21 cellular contexts compared by ENCODE assay signal in genomic region chr15:39509941-39510845, GRCh38.
A peak's percentile ranks its signal among the peaks of the same experiment; 100 is the strongest.
DNase-seq lines count a peak whose midpoint lies in the region; ATAC-seq and TF ChIP-seq lines count a peak whose summit lies in the region.
"Had no signal": no experiment of that assay in that cellular context is flagged by ENCODE, and none has a peak within 500 bp of the region (broad histone marks: within the 10 kb centered on the region; RNA-seq: fewer than 3 reads in every experiment).

No MANE protein-coding gene starts in this region.

- no peak for ATAC-seq in WTC11
- ATAC-seq: activated T-cell treated with anti-CD3 and anti-CD28 coated beads, Interleukin-2, amount 50 U/mL, for 72 hours; stimulated activated naive B cell treated with anti-CD40 and anti-IgM and Interleukin-4, amounts not matched to agents 10 μg/mL and 1 μg/mL and 100 μg/mL, for 72 hours had no signal

- H3K9me3 ChIP-seq in SJCRH30 (replicated peaks) (no peaks in the 10 kb centered on the region), left ventricle myocardium inferior (replicated peaks) (peaks cover 11% of the 10 kb centered on the region), skeletal muscle satellite cell (replicated peaks; ENCODE audit: low read length) (no peaks in the 10 kb centered on the region)
- H3K9me3 ChIP-seq: thyroid gland had no signal

- TF ChIP-seq CTCF in left ventricle myocardium inferior (IDR thresholded peaks at IDR 0.05; ENCODE audit: borderline replicate concordance) (no peak), WTC11 (IDR thresholded peaks at IDR 0.05) (no peak), GM20000 (IDR thresholded peaks at IDR 0.05; ENCODE audit: extremely low read depth, missing control alignments) (no peak)

- H3K9ac ChIP-seq in skeletal muscle satellite cell (ENCODE audit: low read depth, low read length), result peak overlapping the region; percentile 40
- H3K9ac ChIP-seq: parathyroid adenoma had no signal

- peaks cover 15% of the 10 kb centered on the region for H3K9me3 Mint-ChIP-seq in WTC11
- peaks cover 2% of the 10 kb centered on the region for H3K9me3 Mint-ChIP-seq in activated naive CD4-positive, alpha-beta T cell treated with anti-CD3 and anti-CD28 coated beads for 36 hours

- H3K4me1 ChIP-seq in SJCRH30, result peaks cover 20% of the 10 kb centered on the region
- H3K4me1 ChIP-seq in left ventricle myocardium inferior, result peaks cover 28% of the 10 kb centered on the region
- H3K4me1 ChIP-seq in skeletal muscle satellite cell (ENCODE audit: control insufficient read depth, insufficient read depth, low read length), result peaks cover 23% of the 10 kb centered on the region
- H3K4me1 ChIP-seq: parathyroid adenoma, thyroid gland had no signal

- CTCF ChIA-PET in WTC11 (lab: Charles Lee), result interaction anchor here (1.2 kb wide), 1 partner anchor 70 kb away, joined by 3 read pairs; no protein-coding TSS in a partner anchor
- CTCF ChIA-PET in activated naive CD4-positive, alpha-beta T cell treated with anti-CD3 and anti-CD28 coated beads for 36 hours (lab: Charles Lee), result no interaction called here

- POLR2A ChIA-PET in WTC11 (lab: Charles Lee), result no interaction called here

- DNase-seq in HT1080 (ENCODE audit: low read depth), result peak; percentile 21
- DNase-seq in SJCRH30, result peak; percentile 58 to 60
- DNase-seq in left ventricle myocardium inferior, result peak; percentile 60
- no peak for DNase-seq in WTC11 (ENCODE audit: low spot score)
- DNase-seq in activated naive CD4-positive, alpha-beta T cell treated with anti-CD3 and anti-CD28 coated beads for 36 hours, result no peak
- no peak for DNase-seq in GM20000 (ENCODE audit: low spot score)
- DNase-seq: activated T-cell treated with anti-CD3 and anti-CD28 coated beads, Interleukin-2, amount 50 U/mL, for 72 hours; CD4-positive, CD25-positive, alpha-beta regulatory T cell; esophagus squamous epithelium; NCI-H1694 treated with DMSO at 0.1 percent for 48 hours; NCI-H774; SHP77 treated with DMSO at 0.1 percent for 48 hours; stimulated activated CD4-positive, alpha-beta T cell treated with anti-CD3 and anti-CD28 coated beads, Interleukin-2, amount 100 ng/mL, for 24 hours; stimulated activated naive B cell treated with anti-CD40 and anti-IgM and Interleukin-4, amounts not matched to agents 10 μg/mL and 1 μg/mL and 100 μg/mL, for 72 hours; T-helper 1 cell; thyroid gland had no signal

- H3K4me3 ChIP-seq in SJCRH30, result no peak overlapping the region
- H3K4me3 ChIP-seq in left ventricle myocardium inferior, result no peak overlapping the region
- no peak overlapping the region for H3K4me3 ChIP-seq in skeletal muscle satellite cell (ENCODE audit: low read length)
- H3K4me3 ChIP-seq: esophagus squamous epithelium, skin epidermis, thyroid gland had no signal

- no peak overlapping the region for H3K4me2 ChIP-seq in skeletal muscle satellite cell (ENCODE audit: low read length)

- H3K27me3 Mint-ChIP-seq in WTC11 (ENCODE audit: low read depth), result no peaks in the 10 kb centered on the region; the same call in 1 of the 2 replicates
- peaks cover 18% of the 10 kb centered on the region for H3K27me3 Mint-ChIP-seq in activated naive CD4-positive, alpha-beta T cell treated with anti-CD3 and anti-CD28 coated beads for 36 hours (ENCODE audit: low read depth)

- no peaks in the 10 kb centered on the region for H3K36me3 ChIP-seq in SJCRH30
- no peaks in the 10 kb centered on the region for H3K36me3 ChIP-seq in left ventricle myocardium inferior
- no peaks in the 10 kb centered on the region for H3K36me3 ChIP-seq in skeletal muscle satellite cell (ENCODE audit: insufficient read depth, low read length)
- H3K36me3 ChIP-seq: esophagus squamous epithelium, thyroid gland had no signal

- H3K36me3 Mint-ChIP-seq in WTC11, result peaks cover 6% of the 10 kb centered on the region; the same call in 1 of the 2 replicates
- H3K36me3 Mint-ChIP-seq in activated naive CD4-positive, alpha-beta T cell treated with anti-CD3 and anti-CD28 coated beads for 36 hours (ENCODE audit: low read depth), result no peaks in the 10 kb centered on the region
- H3K36me3 Mint-ChIP-seq: CD4-positive, CD25-positive, alpha-beta regulatory T cell; stimulated activated naive B cell treated with anti-CD40 and anti-IgM and Interleukin-4, amounts not matched to agents 10 μg/mL and 1 μg/mL and 100 μg/mL, for 72 hours had no signal

- no peaks in the 10 kb centered on the region for H3K4me1 Mint-ChIP-seq in WTC11
- no peaks in the 10 kb centered on the region for H3K4me1 Mint-ChIP-seq in activated naive CD4-positive, alpha-beta T cell treated with anti-CD3 and anti-CD28 coated beads for 36 hours (ENCODE audit: low read depth)
- H3K4me1 Mint-ChIP-seq: CD4-positive, CD25-positive, alpha-beta regulatory T cell; stimulated activated naive B cell treated with anti-CD40 and anti-IgM and Interleukin-4, amounts not matched to agents 10 μg/mL and 1 μg/mL and 100 μg/mL, for 72 hours had no signal

- no peak overlapping the region for H3K27ac Mint-ChIP-seq in WTC11
- H3K27ac Mint-ChIP-seq in activated naive CD4-positive, alpha-beta T cell treated with anti-CD3 and anti-CD28 coated beads for 36 hours, result no peak overlapping the region
- H3K27ac Mint-ChIP-seq: activated naive CD8-positive, alpha-beta T cell; activated T-cell treated with anti-CD3 and anti-CD28 coated beads, Interleukin-2, amount 50 U/mL, for 72 hours; CD4-positive, CD25-positive, alpha-beta regulatory T cell; stimulated activated naive B cell treated with anti-CD40 and anti-IgM and Interleukin-4, amounts not matched to agents 10 μg/mL and 1 μg/mL and 100 μg/mL, for 72 hours had no signal

- intact Hi-C loops in left ventricle myocardium inferior (cut with micrococcal nuclease), result no loop called here
- intact Hi-C loops in activated naive CD4-positive, alpha-beta T cell treated with anti-CD3 and anti-CD28 coated beads for 36 hours (cut with micrococcal nuclease), result no loop called here

- no peak overlapping the region for H3K4me3 Mint-ChIP-seq in WTC11
- no peak overlapping the region for H3K4me3 Mint-ChIP-seq in activated naive CD4-positive, alpha-beta T cell treated with anti-CD3 and anti-CD28 coated beads for 36 hours
- H3K4me3 Mint-ChIP-seq: activated naive CD8-positive, alpha-beta T cell; activated T-cell treated with anti-CD3 and anti-CD28 coated beads, Interleukin-2, amount 50 U/mL, for 72 hours; CD4-positive, CD25-positive, alpha-beta regulatory T cell; nephron; stimulated activated naive B cell treated with anti-CD40 and anti-IgM and Interleukin-4, amounts not matched to agents 10 μg/mL and 1 μg/mL and 100 μg/mL, for 72 hours had no signal

- H3K27me3 ChIP-seq in SJCRH30 (no peaks in the 10 kb centered on the region), left ventricle myocardium inferior (ENCODE audit: low read depth) (no peaks in the 10 kb centered on the region), skeletal muscle satellite cell (ENCODE audit: control insufficient read depth, insufficient read depth, low read length) (no peaks in the 10 kb centered on the region)
- H3K27me3 ChIP-seq: esophagus squamous epithelium, thyroid gland had no signal

- H3K27ac ChIP-seq in SJCRH30, result peak overlapping the region; percentile 57
- peak overlapping the region; percentile 64 for H3K27ac ChIP-seq in left ventricle myocardium inferior (replicated peaks)
- H3K27ac ChIP-seq: parathyroid adenoma, thyroid gland had no signal

TF ChIP-seq in WTC11, 78 proteins besides CTCF, POLR2A, EP300 and RAD21:
- no peak for TF ChIP-seq SMAD3 (CRISPR knock-in tag; IDR thresholded peaks at IDR 0.05; ENCODE audit: borderline replicate concordance)
- TF ChIP-seq MYBL2 (CRISPR knock-in tag; IDR thresholded peaks at IDR 0.05), result no peak
- no peak for TF ChIP-seq CREM (CRISPR knock-in tag; IDR thresholded peaks at IDR 0.05)
- no peak for TF ChIP-seq ZNF121 (CRISPR knock-in tag; IDR thresholded peaks at IDR 0.05)
- TF ChIP-seq, protein P1, sequence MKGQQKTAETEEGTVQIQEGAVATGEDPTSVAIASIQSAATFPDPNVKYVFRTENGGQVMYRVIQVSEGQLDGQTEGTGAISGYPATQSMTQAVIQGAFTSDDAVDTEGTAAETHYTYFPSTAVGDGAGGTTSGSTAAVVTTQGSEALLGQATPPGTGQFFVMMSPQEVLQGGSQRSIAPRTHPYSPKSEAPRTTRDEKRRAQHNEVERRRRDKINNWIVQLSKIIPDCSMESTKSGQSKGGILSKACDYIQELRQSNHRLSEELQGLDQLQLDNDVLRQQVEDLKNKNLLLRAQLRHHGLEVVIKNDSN (CRISPR knock-in tag; IDR thresholded peaks at IDR 0.05), result no peak
- no peak for TF ChIP-seq ATF6 (CRISPR knock-in tag; IDR thresholded peaks at IDR 0.05)
- no peak for TF ChIP-seq MAX (CRISPR knock-in tag; IDR thresholded peaks at IDR 0.05)
- TF ChIP-seq NR1H2 (CRISPR knock-in tag; IDR thresholded peaks at IDR 0.05), result no peak
- TF ChIP-seq HMGA2 (CRISPR knock-in tag; IDR thresholded peaks at IDR 0.05), result no peak
- TF ChIP-seq, protein P2, sequence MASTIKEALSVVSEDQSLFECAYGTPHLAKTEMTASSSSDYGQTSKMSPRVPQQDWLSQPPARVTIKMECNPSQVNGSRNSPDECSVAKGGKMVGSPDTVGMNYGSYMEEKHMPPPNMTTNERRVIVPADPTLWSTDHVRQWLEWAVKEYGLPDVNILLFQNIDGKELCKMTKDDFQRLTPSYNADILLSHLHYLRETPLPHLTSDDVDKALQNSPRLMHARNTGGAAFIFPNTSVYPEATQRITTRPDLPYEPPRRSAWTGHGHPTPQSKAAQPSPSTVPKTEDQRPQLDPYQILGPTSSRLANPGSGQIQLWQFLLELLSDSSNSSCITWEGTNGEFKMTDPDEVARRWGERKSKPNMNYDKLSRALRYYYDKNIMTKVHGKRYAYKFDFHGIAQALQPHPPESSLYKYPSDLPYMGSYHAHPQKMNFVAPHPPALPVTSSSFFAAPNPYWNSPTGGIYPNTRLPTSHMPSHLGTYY (CRISPR knock-in tag; IDR thresholded peaks at IDR 0.05), result no peak
- no peak for TF ChIP-seq ZNF671 (CRISPR knock-in tag; IDR thresholded peaks at IDR 0.05)

Comparison
In these comparisons a context has a peak if more than half of its experiments do, and no peak if none do; other contexts are left out.
1. DNase-seq: peak in HT1080 (single experiment), SJCRH30 (2 of 2) and left ventricle myocardium inferior (single experiment); none in WTC11 (single experiment), activated naive CD4-positive, alpha-beta T cell treated with anti-CD3 and anti-CD28 coated beads for 36 hours (single experiment) and GM20000 (single experiment).